8 cellular contexts compared by ENCODE assay signal in the genomic region with DNA sequence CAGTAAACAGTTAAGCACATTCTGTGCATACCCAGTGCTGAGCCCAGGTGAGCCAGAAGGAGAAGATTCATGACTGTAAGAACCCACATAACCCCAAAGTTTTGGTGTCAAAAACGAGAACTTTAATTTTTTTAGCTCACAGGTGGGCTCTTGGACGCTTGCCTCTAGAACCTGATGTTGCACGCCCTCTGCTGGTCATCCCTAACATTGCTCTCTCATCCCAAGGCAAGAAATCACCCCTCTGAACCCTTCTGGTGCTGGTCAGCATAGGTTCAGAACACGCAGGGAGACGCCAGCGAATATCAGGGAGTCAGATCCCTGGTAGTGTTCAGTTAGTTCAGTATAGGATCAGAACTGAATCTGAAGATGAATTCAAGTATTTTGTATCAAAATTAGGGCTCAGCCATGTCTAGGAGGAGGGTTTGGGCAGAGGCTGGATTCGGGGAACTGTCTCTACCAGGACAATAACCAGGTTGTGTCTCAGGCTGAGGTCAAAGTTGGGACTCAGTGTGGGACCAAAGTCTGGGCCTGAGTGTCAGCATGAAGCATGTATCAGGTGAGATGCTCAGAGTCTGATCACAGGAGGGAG.
DNase-seq lines count a peak whose midpoint lies in the region; ATAC-seq and TF ChIP-seq lines count a peak whose summit lies in the region.

No MANE protein-coding gene starts in this region.

- no peak for ATAC-seq in HG02759 (IDR thresholded peaks at IDR 0.05; ENCODE audit: unreplicated experiment)
- no peak for ATAC-seq in HG02678 (IDR thresholded peaks at IDR 0.05; ENCODE audit: unreplicated experiment)

- intact Hi-C loops in posterior cingulate gyrus (cut with DNase I), result loop anchor here (1.0 kb wide), 1 partner anchor 86 kb away; no protein-coding TSS in a partner anchor

- no peaks in the 10 kb centered on the region for H3K36me3 ChIP-seq in BLaER1 treated with 17β-estradiol and CSF1 and Interleukin-3, amounts not matched to agents 10 nM and 100 nM

- H3K9me3 ChIP-seq in BLaER1 treated with 17β-estradiol and CSF1 and Interleukin-3, amounts not matched to agents 10 nM and 100 nM (replicated peaks in 1 of 11), result no peaks in the 10 kb centered on the region

- in situ Hi-C loops in GM13977 (cut with MboI; ENCODE audit: low pct_unique_long_range_greater_than_20kb, low sequenced_read_pairs, unreplicated experiment), result loop anchor here (10.0 kb wide), 1 partner anchor 81 kb away; no protein-coding TSS in a partner anchor

- H3K4me3 ChIP-seq in BLaER1 treated with 17β-estradiol and CSF1 and Interleukin-3, amounts not matched to agents 10 nM and 100 nM, result no peak overlapping the region

- peak; percentile 84 for TF ChIP-seq CTCF in GM13977 (IDR thresholded peaks at IDR 0.05; ENCODE audit: extremely low read depth, insufficient read depth, missing control alignments)

- peak overlapping the region in 2 of 11 experiments; percentile 17 to 67; a peak in 2 of 22 replicates for H3K9ac ChIP-seq in BLaER1 treated with 17β-estradiol and CSF1 and Interleukin-3, amounts not matched to agents 10 nM and 100 nM

- H3K27ac ChIP-seq in BLaER1 treated with 17β-estradiol and CSF1 and Interleukin-3, amounts not matched to agents 10 nM and 100 nM, result peak overlapping the region in 9 of 11 experiments; percentile 61 to 85 (median 69); a peak in 14 of 22 replicates

- peak overlapping the region; percentile 48 to 90 (median 81); a peak in 19 of 22 replicates for H3K4me2 ChIP-seq in BLaER1 treated with 17β-estradiol and CSF1 and Interleukin-3, amounts not matched to agents 10 nM and 100 nM

- no peaks in the 10 kb centered on the region for H4K20me1 ChIP-seq in BLaER1 treated with 17β-estradiol and CSF1 and Interleukin-3, amounts not matched to agents 10 nM and 100 nM

- peak; percentile 45 for DNase-seq in GM13977 (ENCODE audit: low spot score)
- peak; percentile 46 for DNase-seq in NCI-H748 treated with DMSO at 0.1 percent for 48 hours (lab: John Stamatoyannopoulos, UW)
- peak; percentile 60 for DNase-seq in activated T-cell treated with anti-CD3 and anti-CD28 coated beads for 48 hours (ENCODE audit: low read depth)
- peak; percentile 25 for DNase-seq in fibroblast of gingiva (ENCODE audit: low read depth)
- peak in 7 of 10 donors; percentile 63 to 92 (median 74) for DNase-seq in posterior cingulate gyrus

- H3K4me1 ChIP-seq in BLaER1 treated with 17β-estradiol and CSF1 and Interleukin-3, amounts not matched to agents 10 nM and 100 nM, result peaks cover 51 to 90% (median 82%) of the 10 kb centered on the region in 10 experiments

- no peaks in the 10 kb centered on the region for H3K27me3 ChIP-seq in BLaER1 treated with 17β-estradiol and CSF1 and Interleukin-3, amounts not matched to agents 10 nM and 100 nM
